8 cellular contexts compared by ENCODE assay signal in the genomic region with DNA sequence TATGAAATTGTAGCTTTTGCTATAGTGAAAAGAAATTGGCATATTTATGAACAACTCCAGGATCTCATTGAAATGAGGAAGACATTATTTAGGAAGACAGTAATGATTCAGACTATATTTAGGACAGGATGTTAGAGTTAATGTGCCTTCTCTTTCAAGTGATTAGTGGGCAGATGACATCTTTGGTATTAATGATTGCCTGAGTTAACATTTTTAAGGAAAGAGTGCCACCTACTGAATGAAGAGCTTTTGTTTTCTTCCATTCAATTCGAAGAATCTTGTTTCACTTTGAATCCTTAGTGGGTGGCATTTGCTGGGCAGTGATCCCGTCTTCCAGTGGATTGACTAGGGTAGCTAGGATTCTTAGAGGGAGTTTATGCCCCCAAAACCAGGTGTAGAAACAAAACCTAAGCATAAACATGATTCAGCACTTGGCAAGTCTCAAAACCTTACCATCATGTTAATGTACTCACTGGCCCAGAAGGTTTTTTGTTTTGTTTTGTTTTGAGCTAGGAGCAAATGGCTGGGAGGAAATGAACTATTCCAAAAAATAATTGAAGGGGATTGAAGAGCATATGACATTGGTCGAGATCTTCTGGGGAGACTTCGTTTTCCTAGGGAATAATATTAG. TPM values are rescaled to one million over a fixed set of nuclear protein-coding genes. Genes with fewer than 3 reads are reported as not detected.
DNase-seq lines count a peak whose midpoint lies in the region; ATAC-seq and TF ChIP-seq lines count a peak whose summit lies in the region.

No MANE protein-coding gene starts in this region.

- TF ChIP-seq CTCF in spleen (IDR thresholded peaks at IDR 0.05 in 8 of 11, conservative IDR thresholded peaks at IDR 0.05 in 3 of 11): peak; percentile 20 to 82 (median 59)
- no peak for TF ChIP-seq CTCF in lower leg skin (IDR thresholded peaks at IDR 0.05)

- peaks cover 60 to 100% (median 97%) of the 10 kb centered on the region in 6 donors for H3K4me1 ChIP-seq in spleen

- WGBS in spleen, 5 donors: 26 to 35% (median 31%) methylated on average over 4 of the region's 4 CpGs
- WGBS in lower leg skin, 2 donors: 14 to 18% methylated on average over 4 of the region's 4 CpGs

- H3K27ac ChIP-seq in spleen: peak overlapping the region in 7 of 8 donors; percentile 64 to 79 (median 71)

- DNase-seq in NCI-H1105 treated with DMSO at 0.1 percent for 48 hours (lab: John Stamatoyannopoulos, UW): peak; percentile 52
- no peak for DNase-seq in NCI-H1105 (lab: John Stamatoyannopoulos, UW)
- DNase-seq in NCI-H446 treated with DMSO at 0.1 percent for 48 hours (lab: John Stamatoyannopoulos, UW): peak; percentile 51
- DNase-seq in amniotic stem cell (lab: John Stamatoyannopoulos, UW): peak; percentile 32
- DNase-seq in hippocampal formation (lab: John Stamatoyannopoulos, UW): peak; percentile 10 to 80
- no peak for DNase-seq in spleen
- DNase-seq in lower leg skin (ENCODE audit: low spot score in 2 of 2): no peak

- H3K27me3 ChIP-seq in spleen (replicated peaks in 1 of 7): no peaks in the 10 kb centered on the region

- H3K9me3 ChIP-seq in spleen: no peaks in the 10 kb centered on the region

- H3K4me3 ChIP-seq in spleen (peak overlapping the region in 1 of 8 donors; percentile 20), lower leg skin (ENCODE audit: low read depth, poor library complexity, severe bottlenecking) (no peak overlapping the region)

- ATAC-seq in GM21786 (IDR thresholded peaks at IDR 0.05; ENCODE audit: unreplicated experiment): peak; percentile 82

- peaks cover 0 to 9% (median 0%) of the 10 kb centered on the region in 6 donors for H3K36me3 ChIP-seq in spleen

- intact Hi-C loops in spleen (cut with DNase I; ENCODE audit: low total_unique reads): loop anchor here (5.0 kb wide), 1 partner anchor 566 kb away; no protein-coding TSS in a partner anchor
- intact Hi-C loops in lower leg skin (cut with DNase I; ENCODE audit: low total_unique reads): loop anchor here (5.0 kb wide), 1 partner anchor 566 kb away; no protein-coding TSS in a partner anchor

- TF ChIP-seq POLR2A in spleen (IDR thresholded peaks at IDR 0.05): no peak
- no peak for TF ChIP-seq POLR2A in lower leg skin (IDR thresholded peaks at IDR 0.05)

RNA-seq across cellular contexts. Expression of a gene that starts 23.2 kb away (rescaled TPM):
- total RNA-seq in spleen (10 to 100 TPM; 57.3 to 85.4 (median 73.6) TPM), lower leg skin (10 to 100 TPM; 63.7 to 92.8 (median 68.9) TPM)
- polyA plus RNA-seq in spleen: 10 to 100 TPM; 24.7 to 35.4 (median 27.6) TPM

Comparison
In these comparisons a context has a peak if more than half of its experiments do, and no peak if none do; other contexts are left out.
1. DNase-seq: peak in NCI-H1105 treated with DMSO at 0.1 percent for 48 hours (single experiment), NCI-H446 treated with DMSO at 0.1 percent for 48 hours (single experiment), amniotic stem cell (single experiment) and hippocampal formation (2 of 2); none in NCI-H1105 (single experiment), spleen (single experiment) and lower leg skin (0 of 2).
2. CTCF ChIP-seq: peak in spleen (11 of 11); none in lower leg skin (0 of 3).